ENCODE assay signal across 1 cellular context in genomic region chr10:58244666-58245065, GRCh38.
TF ChIP-seq lines count a peak whose summit lies in the region.

No MANE protein-coding gene starts in this region.

TF ChIP-seq in HepG2, 621 proteins besides CTCF, POLR2A, EP300 and RAD21 (continued from another document):
- TF ChIP-seq, protein P1, sequence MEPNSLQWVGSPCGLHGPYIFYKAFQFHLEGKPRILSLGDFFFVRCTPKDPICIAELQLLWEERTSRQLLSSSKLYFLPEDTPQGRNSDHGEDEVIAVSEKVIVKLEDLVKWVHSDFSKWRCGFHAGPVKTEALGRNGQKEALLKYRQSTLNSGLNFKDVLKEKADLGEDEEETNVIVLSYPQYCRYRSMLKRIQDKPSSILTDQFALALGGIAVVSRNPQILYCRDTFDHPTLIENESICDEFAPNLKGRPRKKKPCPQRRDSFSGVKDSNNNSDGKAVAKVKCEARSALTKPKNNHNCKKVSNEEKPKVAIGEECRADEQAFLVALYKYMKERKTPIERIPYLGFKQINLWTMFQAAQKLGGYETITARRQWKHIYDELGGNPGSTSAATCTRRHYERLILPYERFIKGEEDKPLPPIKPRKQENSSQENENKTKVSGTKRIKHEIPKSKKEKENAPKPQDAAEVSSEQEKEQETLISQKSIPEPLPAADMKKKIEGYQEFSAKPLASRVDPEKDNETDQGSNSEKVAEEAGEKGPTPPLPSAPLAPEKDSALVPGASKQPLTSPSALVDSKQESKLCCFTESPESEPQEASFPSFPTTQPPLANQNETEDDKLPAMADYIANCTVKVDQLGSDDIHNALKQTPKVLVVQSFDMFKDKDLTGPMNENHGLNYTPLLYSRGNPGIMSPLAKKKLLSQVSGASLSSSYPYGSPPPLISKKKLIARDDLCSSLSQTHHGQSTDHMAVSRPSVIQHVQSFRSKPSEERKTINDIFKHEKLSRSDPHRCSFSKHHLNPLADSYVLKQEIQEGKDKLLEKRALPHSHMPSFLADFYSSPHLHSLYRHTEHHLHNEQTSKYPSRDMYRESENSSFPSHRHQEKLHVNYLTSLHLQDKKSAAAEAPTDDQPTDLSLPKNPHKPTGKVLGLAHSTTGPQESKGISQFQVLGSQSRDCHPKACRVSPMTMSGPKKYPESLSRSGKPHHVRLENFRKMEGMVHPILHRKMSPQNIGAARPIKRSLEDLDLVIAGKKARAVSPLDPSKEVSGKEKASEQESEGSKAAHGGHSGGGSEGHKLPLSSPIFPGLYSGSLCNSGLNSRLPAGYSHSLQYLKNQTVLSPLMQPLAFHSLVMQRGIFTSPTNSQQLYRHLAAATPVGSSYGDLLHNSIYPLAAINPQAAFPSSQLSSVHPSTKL (CRISPR knock-in tag; IDR thresholded peaks at IDR 0.05), result peak; percentile 90
- TF ChIP-seq GATAD2A (CRISPR knock-in tag; IDR thresholded peaks at IDR 0.05), result peak; percentile 78
- peak; percentile 57; the same call in 1 of the 2 replicates for TF ChIP-seq FOSL2 (CRISPR knock-in tag; IDR thresholded peaks at IDR 0.05)
- peak; percentile 27; the same call in 1 of the 2 replicates for TF ChIP-seq RXRA (CRISPR knock-in tag; IDR thresholded peaks at IDR 0.05)
- peak; percentile 20; the same call in 1 of the 2 replicates for TF ChIP-seq HOXA3 (CRISPR knock-in tag; IDR thresholded peaks at IDR 0.05)
- TF ChIP-seq SP5 (CRISPR knock-in tag; IDR thresholded peaks at IDR 0.05; ENCODE audit: borderline replicate concordance, low read depth), result peak; percentile 84
- TF ChIP-seq IRF2 (CRISPR knock-in tag; IDR thresholded peaks at IDR 0.05), result 0 out of 2 replicates have a peak, but pooled peaks have one; percentile 15
- peak; percentile 92 for TF ChIP-seq BCL6 (CRISPR knock-in tag; IDR thresholded peaks at IDR 0.05)
- 0 out of 2 replicates have a peak, but pooled peaks have one; percentile 64 for TF ChIP-seq MIXL1 (CRISPR knock-in tag; IDR thresholded peaks at IDR 0.05)
- TF ChIP-seq, protein P2, sequence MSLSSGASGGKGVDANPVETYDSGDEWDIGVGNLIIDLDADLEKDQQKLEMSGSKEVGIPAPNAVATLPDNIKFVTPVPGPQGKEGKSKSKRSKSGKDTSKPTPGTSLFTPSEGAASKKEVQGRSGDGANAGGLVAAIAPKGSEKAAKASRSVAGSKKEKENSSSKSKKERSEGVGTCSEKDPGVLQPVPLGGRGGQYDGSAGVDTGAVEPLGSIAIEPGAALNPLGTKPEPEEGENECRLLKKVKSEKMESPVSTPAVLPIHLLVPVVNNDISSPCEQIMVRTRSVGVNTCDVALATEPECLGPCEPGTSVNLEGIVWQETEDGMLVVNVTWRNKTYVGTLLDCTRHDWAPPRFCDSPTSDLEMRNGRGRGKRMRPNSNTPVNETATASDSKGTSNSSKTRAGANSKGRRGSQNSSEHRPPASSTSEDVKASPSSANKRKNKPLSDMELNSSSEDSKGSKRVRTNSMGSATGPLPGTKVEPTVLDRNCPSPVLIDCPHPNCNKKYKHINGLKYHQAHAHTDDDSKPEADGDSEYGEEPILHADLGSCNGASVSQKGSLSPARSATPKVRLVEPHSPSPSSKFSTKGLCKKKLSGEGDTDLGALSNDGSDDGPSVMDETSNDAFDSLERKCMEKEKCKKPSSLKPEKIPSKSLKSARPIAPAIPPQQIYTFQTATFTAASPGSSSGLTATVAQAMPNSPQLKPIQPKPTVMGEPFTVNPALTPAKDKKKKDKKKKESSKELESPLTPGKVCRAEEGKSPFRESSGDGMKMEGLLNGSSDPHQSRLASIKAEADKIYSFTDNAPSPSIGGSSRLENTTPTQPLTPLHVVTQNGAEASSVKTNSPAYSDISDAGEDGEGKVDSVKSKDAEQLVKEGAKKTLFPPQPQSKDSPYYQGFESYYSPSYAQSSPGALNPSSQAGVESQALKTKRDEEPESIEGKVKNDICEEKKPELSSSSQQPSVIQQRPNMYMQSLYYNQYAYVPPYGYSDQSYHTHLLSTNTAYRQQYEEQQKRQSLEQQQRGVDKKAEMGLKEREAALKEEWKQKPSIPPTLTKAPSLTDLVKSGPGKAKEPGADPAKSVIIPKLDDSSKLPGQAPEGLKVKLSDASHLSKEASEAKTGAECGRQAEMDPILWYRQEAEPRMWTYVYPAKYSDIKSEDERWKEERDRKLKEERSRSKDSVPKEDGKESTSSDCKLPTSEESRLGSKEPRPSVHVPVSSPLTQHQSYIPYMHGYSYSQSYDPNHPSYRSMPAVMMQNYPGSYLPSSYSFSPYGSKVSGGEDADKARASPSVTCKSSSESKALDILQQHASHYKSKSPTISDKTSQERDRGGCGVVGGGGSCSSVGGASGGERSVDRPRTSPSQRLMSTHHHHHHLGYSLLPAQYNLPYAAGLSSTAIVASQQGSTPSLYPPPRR (CRISPR knock-in tag; IDR thresholded peaks at IDR 0.05; ENCODE audit: borderline replicate concordance), result peak; percentile 72; the same call in 1 of the 2 replicates
- TF ChIP-seq, protein P3, sequence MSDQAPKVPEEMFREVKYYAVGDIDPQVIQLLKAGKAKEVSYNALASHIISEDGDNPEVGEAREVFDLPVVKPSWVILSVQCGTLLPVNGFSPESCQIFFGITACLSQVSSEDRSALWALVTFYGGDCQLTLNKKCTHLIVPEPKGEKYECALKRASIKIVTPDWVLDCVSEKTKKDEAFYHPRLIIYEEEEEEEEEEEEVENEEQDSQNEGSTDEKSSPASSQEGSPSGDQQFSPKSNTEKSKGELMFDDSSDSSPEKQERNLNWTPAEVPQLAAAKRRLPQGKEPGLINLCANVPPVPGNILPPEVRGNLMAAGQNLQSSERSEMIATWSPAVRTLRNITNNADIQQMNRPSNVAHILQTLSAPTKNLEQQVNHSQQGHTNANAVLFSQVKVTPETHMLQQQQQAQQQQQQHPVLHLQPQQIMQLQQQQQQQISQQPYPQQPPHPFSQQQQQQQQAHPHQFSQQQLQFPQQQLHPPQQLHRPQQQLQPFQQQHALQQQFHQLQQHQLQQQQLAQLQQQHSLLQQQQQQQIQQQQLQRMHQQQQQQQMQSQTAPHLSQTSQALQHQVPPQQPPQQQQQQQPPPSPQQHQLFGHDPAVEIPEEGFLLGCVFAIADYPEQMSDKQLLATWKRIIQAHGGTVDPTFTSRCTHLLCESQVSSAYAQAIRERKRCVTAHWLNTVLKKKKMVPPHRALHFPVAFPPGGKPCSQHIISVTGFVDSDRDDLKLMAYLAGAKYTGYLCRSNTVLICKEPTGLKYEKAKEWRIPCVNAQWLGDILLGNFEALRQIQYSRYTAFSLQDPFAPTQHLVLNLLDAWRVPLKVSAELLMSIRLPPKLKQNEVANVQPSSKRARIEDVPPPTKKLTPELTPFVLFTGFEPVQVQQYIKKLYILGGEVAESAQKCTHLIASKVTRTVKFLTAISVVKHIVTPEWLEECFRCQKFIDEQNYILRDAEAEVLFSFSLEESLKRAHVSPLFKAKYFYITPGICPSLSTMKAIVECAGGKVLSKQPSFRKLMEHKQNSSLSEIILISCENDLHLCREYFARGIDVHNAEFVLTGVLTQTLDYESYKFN (CRISPR knock-in tag; conservative IDR thresholded peaks at IDR 0.05), result peak; percentile 65
- TF ChIP-seq FOXK1 (CRISPR knock-in tag; IDR thresholded peaks at IDR 0.05; ENCODE audit: borderline replicate concordance, low read depth), result 0 out of 2 replicates have a peak, but pooled peaks have one; percentile 10
- TF ChIP-seq PITX1 (CRISPR knock-in tag; IDR thresholded peaks at IDR 0.05), result peak; percentile 78; the same call in 1 of the 2 replicates
- peak; percentile 76; the same call in 1 of the 2 replicates for TF ChIP-seq ZNF281 (CRISPR knock-in tag; IDR thresholded peaks at IDR 0.05; ENCODE audit: borderline replicate concordance)
- peak; percentile 43; the same call in 1 of the 2 replicates for TF ChIP-seq TBX2 (CRISPR knock-in tag; IDR thresholded peaks at IDR 0.05; ENCODE audit: borderline replicate concordance)
- TF ChIP-seq MNT (IDR thresholded peaks at IDR 0.05), result peak; percentile 38; the same call in 1 of the 2 replicates
- TF ChIP-seq FOXA3 (CRISPR knock-in tag; IDR thresholded peaks at IDR 0.05), result peak; percentile 64
- peak; percentile 72 for TF ChIP-seq NCOA2 (CRISPR knock-in tag; IDR thresholded peaks at IDR 0.05)
- TF ChIP-seq, protein P4, sequence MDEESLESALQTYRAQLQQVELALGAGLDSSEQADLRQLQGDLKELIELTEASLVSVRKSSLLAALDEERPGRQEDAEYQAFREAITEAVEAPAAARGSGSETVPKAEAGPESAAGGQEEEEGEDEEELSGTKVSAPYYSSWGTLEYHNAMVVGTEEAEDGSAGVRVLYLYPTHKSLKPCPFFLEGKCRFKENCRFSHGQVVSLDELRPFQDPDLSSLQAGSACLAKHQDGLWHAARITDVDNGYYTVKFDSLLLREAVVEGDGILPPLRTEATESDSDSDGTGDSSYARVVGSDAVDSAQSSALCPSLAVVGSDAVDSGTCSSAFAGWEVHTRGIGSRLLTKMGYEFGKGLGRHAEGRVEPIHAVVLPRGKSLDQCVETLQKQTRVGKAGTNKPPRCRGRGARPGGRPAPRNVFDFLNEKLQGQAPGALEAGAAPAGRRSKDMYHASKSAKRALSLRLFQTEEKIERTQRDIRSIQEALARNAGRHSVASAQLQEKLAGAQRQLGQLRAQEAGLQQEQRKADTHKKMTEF (CRISPR knock-in tag; IDR thresholded peaks at IDR 0.05), result peak; percentile 66
- TF ChIP-seq, protein P5, sequence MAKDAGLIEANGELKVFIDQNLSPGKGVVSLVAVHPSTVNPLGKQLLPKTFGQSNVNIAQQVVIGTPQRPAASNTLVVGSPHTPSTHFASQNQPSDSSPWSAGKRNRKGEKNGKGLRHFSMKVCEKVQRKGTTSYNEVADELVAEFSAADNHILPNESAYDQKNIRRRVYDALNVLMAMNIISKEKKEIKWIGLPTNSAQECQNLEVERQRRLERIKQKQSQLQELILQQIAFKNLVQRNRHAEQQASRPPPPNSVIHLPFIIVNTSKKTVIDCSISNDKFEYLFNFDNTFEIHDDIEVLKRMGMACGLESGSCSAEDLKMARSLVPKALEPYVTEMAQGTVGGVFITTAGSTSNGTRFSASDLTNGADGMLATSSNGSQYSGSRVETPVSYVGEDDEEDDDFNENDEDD (CRISPR knock-in tag; IDR thresholded peaks at IDR 0.05; ENCODE audit: borderline replicate concordance), result peak; percentile 33; the same call in 1 of the 2 replicates
- 0 out of 2 replicates have a peak, but pooled peaks have one; percentile 42 for TF ChIP-seq HMG20B (CRISPR knock-in tag; conservative IDR thresholded peaks at IDR 0.05)
